In genomic region chr17:48506246-48506645, GRCh38 we compare ENCODE assay signal across 1 cellular context.
TF ChIP-seq lines count a peak whose summit lies in the region.

No MANE protein-coding gene starts in this region.

TF ChIP-seq in SK-N-SH treated with all-trans-retinoic acid at 6 μM for 48 hours, 23 proteins besides CTCF, POLR2A, EP300 and RAD21 (continued from another document):
- TF ChIP-seq CREB5 (CRISPR knock-in tag; IDR thresholded peaks at IDR 0.05; ENCODE audit: low read depth) (no peak), PPARA (CRISPR knock-in tag; IDR thresholded peaks at IDR 0.05; ENCODE audit: borderline replicate concordance) (no peak), TCF4 (CRISPR knock-in tag; IDR thresholded peaks at IDR 0.05; ENCODE audit: borderline replicate concordance) (no peak), PATZ1 (CRISPR knock-in tag; IDR thresholded peaks at IDR 0.05; ENCODE audit: borderline replicate concordance) (no peak), ARNTL (CRISPR knock-in tag; IDR thresholded peaks at IDR 0.05; ENCODE audit: borderline replicate concordance, low read depth) (no peak), ZFP30 (CRISPR knock-in tag; IDR thresholded peaks at IDR 0.05) (no peak), ISL1 (CRISPR knock-in tag; IDR thresholded peaks at IDR 0.05) (no peak), CSDC2 (CRISPR knock-in tag; IDR thresholded peaks at IDR 0.05) (no peak), TSHZ2 (CRISPR knock-in tag; IDR thresholded peaks at IDR 0.05) (no peak), ZNF70 (CRISPR knock-in tag; IDR thresholded peaks at IDR 0.05) (no peak)
TF ChIP-seq in SK-N-SH treated with all-trans-retinoic acid at 6 μM for 48 hours: peak in this region for 0.
